ENCODE assay signal across 8 cellular contexts in the genomic region with DNA sequence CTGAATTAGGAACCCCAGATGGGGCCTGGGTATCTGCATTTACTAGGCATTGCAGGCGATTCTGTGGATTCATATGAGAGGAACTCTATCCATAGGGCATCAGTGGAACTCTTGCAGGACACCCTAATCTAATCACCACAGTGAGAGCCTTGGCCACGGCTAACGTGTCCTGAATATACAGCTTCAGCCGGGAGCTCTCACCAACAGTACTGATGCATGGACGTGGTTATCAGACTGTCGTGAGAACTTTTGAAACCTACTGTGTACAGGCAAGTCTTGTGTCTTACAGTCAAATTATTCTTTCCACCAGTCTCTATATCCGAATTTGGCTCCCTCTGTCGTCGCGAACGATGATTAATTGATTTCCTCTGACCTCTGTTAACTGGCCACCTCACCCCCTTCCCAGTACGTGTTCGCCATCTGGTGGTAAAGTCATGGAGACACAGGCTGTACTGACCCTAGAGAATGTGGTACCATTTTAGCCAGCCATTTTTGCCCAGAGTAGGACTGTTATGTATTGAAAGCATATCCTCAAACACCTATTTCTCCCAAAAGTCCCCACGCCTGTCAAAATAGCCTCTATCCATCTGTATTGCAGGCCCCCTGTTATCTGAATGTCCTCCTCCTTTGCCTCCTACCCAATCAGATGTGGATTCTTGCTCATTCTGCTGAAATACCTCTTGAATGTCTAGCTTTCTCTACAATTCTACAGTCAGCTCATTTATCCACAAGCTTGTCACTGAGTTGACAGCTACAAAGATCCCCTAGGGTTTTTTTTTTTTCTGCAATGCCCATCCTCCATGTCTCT. TPM values are rescaled to one million over a fixed set of nuclear protein-coding genes. Genes with fewer than 3 reads are reported as not detected.
DNase-seq lines count a peak whose midpoint lies in the region; ATAC-seq and TF ChIP-seq lines count a peak whose summit lies in the region.

No MANE protein-coding gene starts in this region.

- H3K4me1 ChIP-seq in GM23338 (ENCODE audit: insufficient read depth) (no peaks in the 10 kb centered on the region), SJSA1 (replicated peaks) (peaks cover 14% of the 10 kb centered on the region), lung (ENCODE audit: control insufficient read depth in 2 of 2, insufficient read depth in 2 of 2, low read length in 2 of 2) (no peaks in the 10 kb centered on the region), tibial nerve (peaks cover 0 to 11% (median 0%) of the 10 kb centered on the region in 4 donors)

- no peaks in the 10 kb centered on the region for H3K36me3 Mint-ChIP-seq in activated naive CD4-positive, alpha-beta T cell treated with anti-CD3 and anti-CD28 coated beads, Interleukin-2, amount 50 U/mL, for 72 hours
- H3K36me3 Mint-ChIP-seq in GM23338 (ENCODE audit: low read depth): no peaks in the 10 kb centered on the region

- H3K79me2 ChIP-seq in GM23338 (replicated peaks; ENCODE audit: insufficient read depth): no peaks in the 10 kb centered on the region

- TF ChIP-seq EP300 in tibial nerve (IDR thresholded peaks at IDR 0.05): no peak

- no peaks in the 10 kb centered on the region for H3K9me3 Mint-ChIP-seq in activated naive CD4-positive, alpha-beta T cell treated with anti-CD3 and anti-CD28 coated beads, Interleukin-2, amount 50 U/mL, for 72 hours
- H3K9me3 Mint-ChIP-seq in GM23338: no peaks in the 10 kb centered on the region; the same call in 2 of the 3 replicates

- no peaks in the 10 kb centered on the region for H3K27me3 Mint-ChIP-seq in GM23338 (ENCODE audit: insufficient read depth, low read depth, poor library complexity)

- H3K4me2 ChIP-seq in GM23338: no peak overlapping the region

- DNase-seq in activated naive CD4-positive, alpha-beta T cell treated with anti-CD3 and anti-CD28 coated beads, Interleukin-2, amount 50 U/mL, for 72 hours (ENCODE audit: low spot score in 2 of 2): peak in 1 of 2 donors; percentile 32
- DNase-seq in activated naive CD4-positive, alpha-beta T cell treated with Interleukin-2 at 50 U/mL for 16 hours: no peak
- DNase-seq in GM23338 (ENCODE audit: low spot score): peak; percentile 86
- DNase-seq in LoVo (ENCODE audit: low spot score): peak; percentile 76
- peak; percentile 69 to 73 for DNase-seq in SJSA1 (ENCODE audit: low read depth in 1 of 2, low spot score in 2 of 2)
- DNase-seq in ecto neural progenitor cell (ENCODE audit: low spot score): peak; percentile 74
- peak; percentile 54 for DNase-seq in lung (ENCODE audit: low spot score)
- peak in 1 of 2 donors; percentile 60 for DNase-seq in tibial nerve (ENCODE audit: low spot score in 2 of 2)

- H3K4me3 ChIP-seq in GM23338 (no peak overlapping the region), SJSA1 (no peak overlapping the region), lung (no peak overlapping the region), tibial nerve (no peak overlapping the region)

- H3F3A ChIP-seq in GM23338 (replicated peaks; ENCODE audit: low read depth): no peaks in the 10 kb centered on the region

- H3K27ac Mint-ChIP-seq in activated naive CD4-positive, alpha-beta T cell treated with anti-CD3 and anti-CD28 coated beads, Interleukin-2, amount 50 U/mL, for 72 hours: no peak overlapping the region
- no peak overlapping the region for H3K27ac Mint-ChIP-seq in GM23338

- H3K4me1 Mint-ChIP-seq in GM23338: peaks cover 4% of the 10 kb centered on the region

- H3K4me3 Mint-ChIP-seq in GM23338: no peak overlapping the region

- no peak overlapping the region for H3K27ac ChIP-seq in GM23338 (ENCODE audit: low read depth)
- no peak overlapping the region for H3K27ac ChIP-seq in SJSA1
- H3K27ac ChIP-seq in lung (ENCODE audit: low read depth in 1 of 2, low read length in 1 of 2): no peak overlapping the region
- H3K27ac ChIP-seq in tibial nerve: no peak overlapping the region

- H3K36me3 ChIP-seq in GM23338 (ENCODE audit: insufficient read depth) (no peaks in the 10 kb centered on the region), SJSA1 (no peaks in the 10 kb centered on the region), lung (ENCODE audit: control insufficient read depth in 2 of 2, insufficient read depth in 2 of 2, low read length in 2 of 2) (no peaks in the 10 kb centered on the region), tibial nerve (no peaks in the 10 kb centered on the region)

- no peaks in the 10 kb centered on the region for H4K20me1 ChIP-seq in GM23338 (replicated peaks; ENCODE audit: insufficient read depth)

- TF ChIP-seq POLR2A in tibial nerve (IDR thresholded peaks at IDR 0.05): no peak

- no peaks in the 10 kb centered on the region for H3K27me3 ChIP-seq in GM23338 (ENCODE audit: insufficient read depth)
- H3K27me3 ChIP-seq in SJSA1 (replicated peaks): no peaks in the 10 kb centered on the region
- H3K27me3 ChIP-seq in lung (ENCODE audit: control insufficient read depth, insufficient read depth): no peaks in the 10 kb centered on the region
- H3K27me3 ChIP-seq in tibial nerve: no peaks in the 10 kb centered on the region

- no peaks in the 10 kb centered on the region for H3K9me3 ChIP-seq in SJSA1 (replicated peaks)
- no peaks in the 10 kb centered on the region for H3K9me3 ChIP-seq in lung (ENCODE audit: control insufficient read depth in 2 of 2, insufficient read depth in 1 of 2, low read length in 1 of 2)
- H3K9me3 ChIP-seq in tibial nerve: no peaks in the 10 kb centered on the region

- TF ChIP-seq CTCF in GM23338 (conservative IDR thresholded peaks at IDR 0.05; ENCODE audit: low read depth in 2 of 2) (peak; percentile 97 to 100), lung (IDR thresholded peaks at IDR 0.05; ENCODE audit: control extremely low read depth, extremely low read depth) (peak; percentile 88), tibial nerve (IDR thresholded peaks at IDR 0.05) (peak; percentile 81 to 95 (median 87))

- H2AFZ ChIP-seq in GM23338: no peak overlapping the region

- 30 to 36% methylated on average over 14 of the region's 14 CpGs for WGBS in lung, 2 donors
- WGBS in tibial nerve, 2 donors: 21 to 28% methylated on average over 14 of the region's 14 CpGs

- 0 out of 2 replicates have a peak, but pooled peaks cover 4% of the 10 kb centered on the region for H3K9me2 ChIP-seq in GM23338 (ENCODE audit: insufficient read depth)

- ATAC-seq in activated naive CD4-positive, alpha-beta T cell treated with anti-CD3 and anti-CD28 coated beads, Interleukin-2, amount 50 U/mL, for 72 hours: peak; percentile 75 to 81
- peak; percentile 92 for ATAC-seq in GM23338
- peak; percentile 75 for ATAC-seq in lung (ENCODE audit: insufficient read depth, low FRiP score)

TF ChIP-seq in GM23338, 12 proteins besides CTCF, POLR2A, EP300 and RAD21:
- TF ChIP-seq CREB1 (CRISPR knock-in tag; IDR thresholded peaks at IDR 0.05; ENCODE audit: low read depth) (0 out of 2 replicates have a peak, but pooled peaks have one; percentile 4), JUNB (IDR thresholded peaks at IDR 0.05; ENCODE audit: unreplicated experiment) (no peak)

RNA-seq across cellular contexts. Expression of a gene that starts 39.7 kb away (rescaled TPM):
- not detected for total RNA-seq in activated naive CD4-positive, alpha-beta T cell treated with anti-CD3 and anti-CD28 coated beads, Interleukin-2, amount 50 U/mL, for 72 hours
- total RNA-seq in GM23338 (2014; rRNA removed; shearing (Covaris generic)): 1.2 and 1.5 TPM in 2 replicates
- 0.19 and 0.32 TPM in 2 replicates for polyA plus RNA-seq in GM23338 (2016; fragmentation: Nextera tagmentation; extraction: Ambion mirVana)
- 0.32 TPM in 1 of 2 replicates, not detected in the other for total RNA-seq in SJSA1 (2014; rRNA removed; shearing (Covaris generic))
- 10 to 100 TPM in 1 of 2 donors, under 1 TPM in 1; 0.82 to 75.8 TPM for total RNA-seq in lung
- polyA plus RNA-seq in lung: 10 to 100 TPM in 1 of 2 donors, 1 to 10 TPM in 1; 6.2 to 10.5 TPM
- total RNA-seq in tibial nerve: 10 to 100 TPM; 68.6 to 85.4 (median 79.3) TPM

RNA-seq across cellular contexts. Expression of a gene that starts 42.8 kb away (rescaled TPM):
- total RNA-seq in activated naive CD4-positive, alpha-beta T cell treated with anti-CD3 and anti-CD28 coated beads, Interleukin-2, amount 50 U/mL, for 72 hours: 1 to 10 TPM in 1 of 2 donors, under 1 TPM in 1; 0.75 to 1.3 TPM
- not detected in 2 replicates for total RNA-seq in GM23338 (2014; rRNA removed; shearing (Covaris generic))
- polyA plus RNA-seq in GM23338 (2016; fragmentation: Nextera tagmentation; extraction: Ambion mirVana): 0.05 and 0.42 TPM in 2 replicates
- not detected in 2 replicates for total RNA-seq in SJSA1 (2014; rRNA removed; shearing (Covaris generic))
- total RNA-seq in lung: 1 to 10 TPM; 1.2 to 3.5 TPM
- polyA plus RNA-seq in lung: 1 to 10 TPM in 1 of 2 donors, under 1 TPM in 1; 0.37 to 9.6 TPM
- 100 to 1,000 TPM in 1 of 4 donors, 10 to 100 TPM in 2, 1 to 10 TPM in 1; 6.3 to 124 (median 15.6) TPM for total RNA-seq in tibial nerve
